ENCODE assay signal across 26 cellular contexts in genomic region chr12:106794369-106794768, GRCh38.
"Had no signal": no experiment of that assay in that cellular context is flagged by ENCODE, and none has a peak within 500 bp of the region (broad histone marks: within the 10 kb centered on the region; RNA-seq: fewer than 3 reads in every experiment).

No MANE protein-coding gene starts in this region.

- H3K4me2 ChIP-seq: neural progenitor cell, smooth muscle cell had no signal

- H3K9me3 Mint-ChIP-seq: activated B cell treated with CpG ODN at 0.5 μM for 24 hours; activated naive CD8-positive, alpha-beta T cell treated with anti-CD3 and anti-CD28 coated beads for 36 hours; activated T-cell treated with anti-CD3 and anti-CD28 coated beads, Interleukin-2, amount 50 U/mL, for 4 hours; immature natural killer cell; naive thymus-derived CD8-positive, alpha-beta T cell; stimulated activated naive B cell treated with anti-CD40 and anti-IgM and Interleukin-4, amounts not matched to agents 10 μg/mL and 1 μg/mL and 100 μg/mL, for 72 hours had no signal

- FAIRE-seq: urothelium cell line had no signal

- H3K9ac ChIP-seq: neural progenitor cell had no signal

- H3K4me3 ChIP-seq: left lung, lung, neural progenitor cell, sigmoid colon, smooth muscle cell, transverse colon had no signal

- H3K4me3 Mint-ChIP-seq: activated B cell treated with CpG ODN at 0.5 μM for 24 hours; activated CD4-positive, alpha-beta T cell treated with anti-CD3 and anti-CD28 coated beads for 36 hours; activated naive CD8-positive, alpha-beta T cell treated with anti-CD3 and anti-CD28 coated beads for 36 hours; activated T-cell treated with anti-CD3 and anti-CD28 coated beads, Interleukin-2, amount 50 U/mL, for 4 hours; immature natural killer cell; naive thymus-derived CD8-positive, alpha-beta T cell; neural progenitor cell; stimulated activated naive B cell treated with anti-CD40 and anti-IgM and Interleukin-4, amounts not matched to agents 10 μg/mL and 1 μg/mL and 100 μg/mL, for 72 hours had no signal

- DNase-seq: activated B cell treated with CpG ODN at 0.5 μM for 24 hours; activated CD4-positive, alpha-beta T cell treated with anti-CD3 and anti-CD28 coated beads for 36 hours; activated CD4-positive, alpha-beta T cell treated with anti-CD3 and anti-CD28 coated beads, Interleukin-2, amount 50 U/mL, for 4 hours; activated CD8-positive, alpha-beta memory T cell treated with anti-CD3 and anti-CD28 coated beads for 24 hours; activated CD8-positive, alpha-beta memory T cell treated with anti-CD3 and anti-CD28 coated beads, Interleukin-2, amount 50 U/mL, for 4 hours; activated naive CD4-positive, alpha-beta T cell treated with Interleukin-2 at 50 U/mL for 16 hours; activated naive CD8-positive, alpha-beta T cell treated with anti-CD3 and anti-CD28 coated beads for 36 hours; activated T-cell treated with anti-CD3 and anti-CD28 coated beads, Interleukin-2, amount 50 U/mL, for 4 hours; amniotic stem cell; cortex of kidney; foreskin melanocyte; immature natural killer cell; kidney glomerular epithelial cell; left lung; naive thymus-derived CD8-positive, alpha-beta T cell; posterior cingulate gyrus; sigmoid colon; stimulated activated CD4-positive, alpha-beta T cell treated with anti-CD3 and anti-CD28 coated beads, Interleukin-2, amount 100 ng/mL, for 48 hours; stimulated activated CD8-positive, alpha-beta memory T cell treated with anti-CD3 and anti-CD28 coated beads, Interleukin-4, amount 100 ng/mL, for 48 hours; stimulated activated naive B cell treated with anti-CD40 and anti-IgM and Interleukin-4, amounts not matched to agents 10 μg/mL and 1 μg/mL and 100 μg/mL, for 72 hours; T1000; transverse colon had no signal

- H3K27me3 ChIP-seq: left lung, neural progenitor cell, sigmoid colon, transverse colon had no signal

- H3K27me3 Mint-ChIP-seq: activated B cell treated with CpG ODN at 0.5 μM for 24 hours; activated CD4-positive, alpha-beta T cell treated with anti-CD3 and anti-CD28 coated beads for 36 hours; activated naive CD8-positive, alpha-beta T cell treated with anti-CD3 and anti-CD28 coated beads for 36 hours; naive thymus-derived CD8-positive, alpha-beta T cell; stimulated activated naive B cell treated with anti-CD40 and anti-IgM and Interleukin-4, amounts not matched to agents 10 μg/mL and 1 μg/mL and 100 μg/mL, for 72 hours had no signal

- ATAC-seq: activated CD4-positive, alpha-beta T cell treated with anti-CD3 and anti-CD28 coated beads for 36 hours; activated T-cell treated with anti-CD3 and anti-CD28 coated beads, Interleukin-2, amount 50 U/mL, for 4 hours; left lung; naive thymus-derived CD8-positive, alpha-beta T cell; stimulated activated naive B cell treated with anti-CD40 and anti-IgM and Interleukin-4, amounts not matched to agents 10 μg/mL and 1 μg/mL and 100 μg/mL, for 72 hours had no signal

- H3K27ac Mint-ChIP-seq: activated B cell treated with CpG ODN at 0.5 μM for 24 hours; activated CD4-positive, alpha-beta T cell treated with anti-CD3 and anti-CD28 coated beads for 36 hours; activated naive CD8-positive, alpha-beta T cell treated with anti-CD3 and anti-CD28 coated beads for 36 hours; immature natural killer cell; naive thymus-derived CD8-positive, alpha-beta T cell; neural progenitor cell; stimulated activated naive B cell treated with anti-CD40 and anti-IgM and Interleukin-4, amounts not matched to agents 10 μg/mL and 1 μg/mL and 100 μg/mL, for 72 hours had no signal

- H3K4me1 Mint-ChIP-seq: activated B cell treated with CpG ODN at 0.5 μM for 24 hours; immature natural killer cell; neural progenitor cell; stimulated activated naive B cell treated with anti-CD40 and anti-IgM and Interleukin-4, amounts not matched to agents 10 μg/mL and 1 μg/mL and 100 μg/mL, for 72 hours had no signal

- H3K27ac ChIP-seq: left lung, neural progenitor cell, sigmoid colon, transverse colon had no signal

- H2AFZ ChIP-seq: neural progenitor cell had no signal

- H3K9me3 ChIP-seq: left lung, sigmoid colon, transverse colon had no signal

- H3K4me1 ChIP-seq: left lung, neural progenitor cell, sigmoid colon had no signal
